Comparison of ENCODE assay signal across 8 cellular contexts in genomic region chr19:6091771-6092291, GRCh38. TPM values are rescaled to one million over a fixed set of nuclear protein-coding genes. Genes with fewer than 3 reads are reported as not detected.
DNase-seq lines count a peak whose midpoint lies in the region; ATAC-seq, FAIRE-seq and TF ChIP-seq lines count a peak whose summit lies in the region.

No MANE protein-coding gene starts in this region.

- H3K9me3 ChIP-seq in left lung (no peaks in the 10 kb centered on the region), stomach (no peaks in the 10 kb centered on the region)

- no peak for FAIRE-seq in bronchial epithelial cell (lab: Jason Lieb, UNC)

- no peaks in the 10 kb centered on the region for H3K36me3 Mint-ChIP-seq in activated naive CD4-positive, alpha-beta T cell treated with anti-CD3 and anti-CD28 coated beads for 36 hours (ENCODE audit: low read depth)

- no peak overlapping the region for H3K27ac Mint-ChIP-seq in activated naive CD4-positive, alpha-beta T cell treated with anti-CD3 and anti-CD28 coated beads for 36 hours

- no peak overlapping the region for H3K4me3 Mint-ChIP-seq in activated naive CD4-positive, alpha-beta T cell treated with anti-CD3 and anti-CD28 coated beads for 36 hours

- CTCF ChIA-PET in activated naive CD4-positive, alpha-beta T cell treated with anti-CD3 and anti-CD28 coated beads for 36 hours (lab: Charles Lee), result no interaction called here

- TF ChIP-seq POLR2A in stomach (IDR thresholded peaks at IDR 0.05), result no peak

- intact Hi-C loops in left lung (cut with DNase I), result no loop called here
- intact Hi-C loops in stomach (cut with DNase I; ENCODE audit: low total_unique reads), result no loop called here
- intact Hi-C loops in activated naive CD4-positive, alpha-beta T cell treated with anti-CD3 and anti-CD28 coated beads for 36 hours (cut with micrococcal nuclease), result no loop called here

- H3K4me3 ChIP-seq in bronchial epithelial cell (ENCODE audit: low read depth, low read length) (peak overlapping the region; percentile 31), left lung (no peak overlapping the region), stomach (peak overlapping the region; percentile 21 to 31 (median 27))

- ATAC-seq in left lung (no peak), HG03342 (IDR thresholded peaks at IDR 0.05; ENCODE audit: unreplicated experiment) (no peak)

- TF ChIP-seq CTCF in bronchial epithelial cell (IDR thresholded peaks at IDR 0.05; ENCODE audit: insufficient read depth, low read length, severe bottlenecking) (no peak), left lung (IDR thresholded peaks at IDR 0.05) (no peak), stomach (IDR thresholded peaks at IDR 0.05) (no peak)

- no peaks in the 10 kb centered on the region for H3K27me3 ChIP-seq in bronchial epithelial cell (ENCODE audit: control insufficient read depth, insufficient read depth, low read length)
- no peaks in the 10 kb centered on the region for H3K27me3 ChIP-seq in left lung
- no peaks in the 10 kb centered on the region for H3K27me3 ChIP-seq in stomach

- no peaks in the 10 kb centered on the region for H3K9me3 Mint-ChIP-seq in activated naive CD4-positive, alpha-beta T cell treated with anti-CD3 and anti-CD28 coated beads for 36 hours

- no peaks in the 10 kb centered on the region for H3K36me3 ChIP-seq in bronchial epithelial cell (ENCODE audit: control insufficient read depth, insufficient read depth, low read length)
- no peaks in the 10 kb centered on the region for H3K36me3 ChIP-seq in left lung
- H3K36me3 ChIP-seq in stomach, result no peaks in the 10 kb centered on the region

- TF ChIP-seq EP300 in stomach (IDR thresholded peaks at IDR 0.05), result no peak

- H3K27me3 Mint-ChIP-seq in activated naive CD4-positive, alpha-beta T cell treated with anti-CD3 and anti-CD28 coated beads for 36 hours (ENCODE audit: low read depth), result no peaks in the 10 kb centered on the region

- peak overlapping the region; percentile 85 to 86 for H3K27ac ChIP-seq in left lung
- peak overlapping the region; percentile 71 to 89 (median 85) for H3K27ac ChIP-seq in stomach

- peaks cover 32 to 41% of the 10 kb centered on the region in 2 donors for H3K4me1 ChIP-seq in left lung
- peaks cover 30 to 64% (median 42%) of the 10 kb centered on the region in 4 donors for H3K4me1 ChIP-seq in stomach

- WGBS in stomach, 5 donors, result 25 to 36% (median 28%) methylated on average over 8 of the region's 8 CpGs

- DNase-seq in HK-2 (ENCODE audit: unreplicated experiment) (peak; percentile 22), bronchial epithelial cell (ENCODE audit: low read depth) (no peak), left lung (no peak), stomach (no peak), T-helper 9 cell (no peak)
- DNase-seq in activated T-cell treated with anti-CD3 and anti-CD28 coated beads, Interleukin-2, amount 50 U/mL, for 48 hours, result no peak
- DNase-seq in activated naive CD4-positive, alpha-beta T cell treated with anti-CD3 and anti-CD28 coated beads for 36 hours, result no peak

- peaks cover 12% of the 10 kb centered on the region for H3K4me1 Mint-ChIP-seq in activated naive CD4-positive, alpha-beta T cell treated with anti-CD3 and anti-CD28 coated beads for 36 hours (ENCODE audit: low read depth)

RNA-seq across cellular contexts. Expression of gene RFX2, which starts 18.5 kb away (rescaled TPM):
- total RNA-seq in bronchial epithelial cell (2.4 and 5.6 TPM in 2 replicates), left lung (10 to 100 TPM; 17.0 to 18.8 TPM), stomach (100 to 1,000 TPM in 1 of 5 donors, 10 to 100 TPM in 1, 1 to 10 TPM in 3; 1.2 to 123 (median 8.9) TPM)
- polyA plus RNA-seq in stomach, result 1 to 10 TPM; 1.8 to 7.9 (median 6.4) TPM
- 1 to 10 TPM; 4.7 to 6.0 TPM for total RNA-seq in activated naive CD4-positive, alpha-beta T cell treated with anti-CD3 and anti-CD28 coated beads for 36 hours

RNA-seq across cellular contexts. Expression of gene ACSBG2, which starts 43.6 kb away (rescaled TPM):
- total RNA-seq in bronchial epithelial cell (not detected in 2 replicates), left lung (not detected), stomach (not detected)
- not detected for polyA plus RNA-seq in stomach
- not detected for total RNA-seq in activated naive CD4-positive, alpha-beta T cell treated with anti-CD3 and anti-CD28 coated beads for 36 hours

Comparison
In these comparisons a context has a peak if more than half of its experiments do, and no peak if none do; other contexts are left out.
1. H3K4me3 ChIP-seq: peak in bronchial epithelial cell (single experiment) and stomach (4 of 4); none in left lung (0 of 2).